1 cellular context compared by ENCODE assay signal in the genomic region with DNA sequence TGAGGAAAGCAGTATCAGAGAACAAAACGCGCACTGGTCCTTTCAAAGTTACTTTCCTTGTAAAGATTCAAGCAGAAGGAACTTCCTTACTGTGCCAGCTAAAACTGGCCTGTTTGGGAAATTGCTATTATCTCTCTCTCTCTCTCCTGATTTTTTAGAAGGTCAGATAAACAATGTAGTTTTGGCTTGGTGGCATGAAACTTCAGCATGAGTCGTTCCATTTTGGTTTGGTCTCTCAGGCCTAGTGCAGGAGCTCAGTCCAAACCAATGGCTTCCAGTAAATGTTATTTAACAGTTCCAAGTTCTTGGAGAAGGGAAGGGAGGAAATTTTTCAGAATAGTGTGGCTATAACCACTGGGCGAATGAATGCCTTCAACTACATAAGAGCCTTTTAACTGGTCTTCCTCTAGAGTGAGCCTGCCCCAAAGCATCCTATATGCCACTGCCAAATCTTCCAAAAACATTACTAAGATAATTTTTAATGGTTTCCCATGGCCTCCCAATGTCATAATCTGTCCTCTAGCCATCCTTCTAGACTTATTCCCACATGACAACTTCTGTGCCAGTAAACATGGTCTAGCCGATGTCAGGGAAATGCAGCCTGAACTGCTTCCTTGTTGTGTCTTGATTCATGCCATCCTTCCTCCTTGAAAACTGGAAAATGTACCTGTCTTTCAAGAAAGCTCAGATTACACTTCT.
TF ChIP-seq lines count a peak whose summit lies in the region.

No MANE protein-coding gene starts in this region.

TF ChIP-seq in GM23338, 12 proteins besides CTCF, POLR2A, EP300 and RAD21 (continued from another document):
- TF ChIP-seq ZNF462 (CRISPR knock-in tag; IDR thresholded peaks at IDR 0.05): no peak
- TF ChIP-seq, protein P1, sequence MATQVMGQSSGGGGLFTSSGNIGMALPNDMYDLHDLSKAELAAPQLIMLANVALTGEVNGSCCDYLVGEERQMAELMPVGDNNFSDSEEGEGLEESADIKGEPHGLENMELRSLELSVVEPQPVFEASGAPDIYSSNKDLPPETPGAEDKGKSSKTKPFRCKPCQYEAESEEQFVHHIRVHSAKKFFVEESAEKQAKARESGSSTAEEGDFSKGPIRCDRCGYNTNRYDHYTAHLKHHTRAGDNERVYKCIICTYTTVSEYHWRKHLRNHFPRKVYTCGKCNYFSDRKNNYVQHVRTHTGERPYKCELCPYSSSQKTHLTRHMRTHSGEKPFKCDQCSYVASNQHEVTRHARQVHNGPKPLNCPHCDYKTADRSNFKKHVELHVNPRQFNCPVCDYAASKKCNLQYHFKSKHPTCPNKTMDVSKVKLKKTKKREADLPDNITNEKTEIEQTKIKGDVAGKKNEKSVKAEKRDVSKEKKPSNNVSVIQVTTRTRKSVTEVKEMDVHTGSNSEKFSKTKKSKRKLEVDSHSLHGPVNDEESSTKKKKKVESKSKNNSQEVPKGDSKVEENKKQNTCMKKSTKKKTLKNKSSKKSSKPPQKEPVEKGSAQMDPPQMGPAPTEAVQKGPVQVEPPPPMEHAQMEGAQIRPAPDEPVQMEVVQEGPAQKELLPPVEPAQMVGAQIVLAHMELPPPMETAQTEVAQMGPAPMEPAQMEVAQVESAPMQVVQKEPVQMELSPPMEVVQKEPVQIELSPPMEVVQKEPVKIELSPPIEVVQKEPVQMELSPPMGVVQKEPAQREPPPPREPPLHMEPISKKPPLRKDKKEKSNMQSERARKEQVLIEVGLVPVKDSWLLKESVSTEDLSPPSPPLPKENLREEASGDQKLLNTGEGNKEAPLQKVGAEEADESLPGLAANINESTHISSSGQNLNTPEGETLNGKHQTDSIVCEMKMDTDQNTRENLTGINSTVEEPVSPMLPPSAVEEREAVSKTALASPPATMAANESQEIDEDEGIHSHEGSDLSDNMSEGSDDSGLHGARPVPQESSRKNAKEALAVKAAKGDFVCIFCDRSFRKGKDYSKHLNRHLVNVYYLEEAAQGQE (IDR thresholded peaks at IDR 0.05; ENCODE audit: unreplicated experiment): no peak
